ENCODE assay signal across 1 cellular context in genomic region chr21:16583567-16583966, GRCh38.
TF ChIP-seq lines count a peak whose summit lies in the region.

No MANE protein-coding gene starts in this region.

TF ChIP-seq in A549, 52 proteins besides CTCF, POLR2A, EP300 and RAD21:
- TF ChIP-seq CBX8 (IDR thresholded peaks at IDR 0.05) (no peak), KDM1A (IDR thresholded peaks at IDR 0.05; ENCODE audit: low read depth) (no peak), RCOR1 (IDR thresholded peaks at IDR 0.05; ENCODE audit: low read depth, low read length) (no peak), POLR2AphosphoS2 (conservative IDR thresholded peaks at IDR 0.05; ENCODE audit: low read length) (no peak), PHF8 (IDR thresholded peaks at IDR 0.05; ENCODE audit: borderline replicate concordance, low read depth) (no peak), HOXA7 (CRISPR knock-in tag; IDR thresholded peaks at IDR 0.05) (no peak), GATA3 (IDR thresholded peaks at IDR 0.05; ENCODE audit: borderline replicate concordance) (no peak)
- TF ChIP-seq, protein P1, sequence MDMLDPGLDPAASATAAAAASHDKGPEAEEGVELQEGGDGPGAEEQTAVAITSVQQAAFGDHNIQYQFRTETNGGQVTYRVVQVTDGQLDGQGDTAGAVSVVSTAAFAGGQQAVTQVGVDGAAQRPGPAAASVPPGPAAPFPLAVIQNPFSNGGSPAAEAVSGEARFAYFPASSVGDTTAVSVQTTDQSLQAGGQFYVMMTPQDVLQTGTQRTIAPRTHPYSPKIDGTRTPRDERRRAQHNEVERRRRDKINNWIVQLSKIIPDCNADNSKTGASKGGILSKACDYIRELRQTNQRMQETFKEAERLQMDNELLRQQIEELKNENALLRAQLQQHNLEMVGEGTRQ (IDR thresholded peaks at IDR 0.05): no peak
- TF ChIP-seq, protein P2, sequence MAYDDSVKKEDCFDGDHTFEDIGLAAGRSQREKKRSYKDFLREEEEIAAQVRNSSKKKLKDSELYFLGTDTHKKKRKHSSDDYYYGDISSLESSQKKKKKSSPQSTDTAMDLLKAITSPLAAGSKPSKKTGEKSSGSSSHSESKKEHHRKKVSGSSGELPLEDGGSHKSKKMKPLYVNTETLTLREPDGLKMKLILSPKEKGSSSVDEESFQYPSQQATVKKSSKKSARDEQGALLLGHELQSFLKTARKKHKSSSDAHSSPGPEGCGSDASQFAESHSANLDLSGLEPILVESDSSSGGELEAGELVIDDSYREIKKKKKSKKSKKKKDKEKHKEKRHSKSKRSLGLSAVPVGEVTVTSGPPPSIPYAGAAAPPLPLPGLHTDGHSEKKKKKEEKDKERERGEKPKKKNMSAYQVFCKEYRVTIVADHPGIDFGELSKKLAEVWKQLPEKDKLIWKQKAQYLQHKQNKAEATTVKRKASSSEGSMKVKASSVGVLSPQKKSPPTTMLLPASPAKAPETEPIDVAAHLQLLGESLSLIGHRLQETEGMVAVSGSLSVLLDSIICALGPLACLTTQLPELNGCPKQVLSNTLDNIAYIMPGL (CRISPR knock-in tag; IDR thresholded peaks at IDR 0.05; ENCODE audit: borderline replicate concordance): no peak
- TF ChIP-seq, protein P3, sequence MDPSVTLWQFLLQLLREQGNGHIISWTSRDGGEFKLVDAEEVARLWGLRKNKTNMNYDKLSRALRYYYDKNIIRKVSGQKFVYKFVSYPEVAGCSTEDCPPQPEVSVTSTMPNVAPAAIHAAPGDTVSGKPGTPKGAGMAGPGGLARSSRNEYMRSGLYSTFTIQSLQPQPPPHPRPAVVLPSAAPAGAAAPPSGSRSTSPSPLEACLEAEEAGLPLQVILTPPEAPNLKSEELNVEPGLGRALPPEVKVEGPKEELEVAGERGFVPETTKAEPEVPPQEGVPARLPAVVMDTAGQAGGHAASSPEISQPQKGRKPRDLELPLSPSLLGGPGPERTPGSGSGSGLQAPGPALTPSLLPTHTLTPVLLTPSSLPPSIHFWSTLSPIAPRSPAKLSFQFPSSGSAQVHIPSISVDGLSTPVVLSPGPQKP (IDR thresholded peaks at IDR 0.05; ENCODE audit: low read depth, low read length): no peak
- TF ChIP-seq, protein P4, sequence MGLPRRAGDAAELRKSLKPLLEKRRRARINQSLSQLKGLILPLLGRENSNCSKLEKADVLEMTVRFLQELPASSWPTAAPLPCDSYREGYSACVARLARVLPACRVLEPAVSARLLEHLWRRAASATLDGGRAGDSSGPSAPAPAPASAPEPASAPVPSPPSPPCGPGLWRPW (IDR thresholded peaks at IDR 0.05): no peak
